Comparison of ENCODE assay signal across 15 cellular contexts in the genomic region with DNA sequence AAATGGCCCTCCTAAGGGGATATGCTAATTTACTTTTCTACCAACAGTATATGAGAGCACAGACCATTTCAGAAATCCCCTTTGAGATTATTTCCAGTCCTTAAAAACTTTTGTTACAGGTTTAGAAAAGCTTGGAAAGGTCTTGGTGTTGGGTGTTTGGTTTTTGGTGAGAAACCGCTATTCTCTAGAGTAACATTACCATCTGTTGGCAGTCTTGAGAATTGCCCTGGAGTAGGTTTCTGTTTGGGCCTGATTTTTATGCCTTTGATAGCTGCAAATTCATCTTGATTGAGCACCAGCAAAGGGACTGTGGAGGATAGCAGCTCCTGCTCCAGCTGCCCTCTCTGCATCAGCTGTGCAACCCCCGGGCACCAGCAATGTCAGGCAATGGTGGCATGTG. TPM values are rescaled to one million over a fixed set of nuclear protein-coding genes. Genes with fewer than 3 reads are reported as not detected.
DNase-seq lines count a peak whose midpoint lies in the region; ATAC-seq and TF ChIP-seq lines count a peak whose summit lies in the region.
"Had no signal": no experiment of that assay in that cellular context is flagged by ENCODE, and none has a peak within 500 bp of the region (broad histone marks: within the 10 kb centered on the region; RNA-seq: fewer than 3 reads in every experiment).

No MANE protein-coding gene starts in this region.

- no peaks in the 10 kb centered on the region for H3K27me3 ChIP-seq in breast epithelium
- H3K27me3 ChIP-seq: vagina had no signal

- no TSS peak for BruUV-seq in MCF 10A (replicated peaks; lab: Mats Ljungman, UMichigan)

- intact Hi-C loops in MCF 10A (cut with micrococcal nuclease), result no loop called here
- intact Hi-C loops in breast epithelium (cut with DNase I; ENCODE audit: low total_unique reads), result no loop called here

- no peak overlapping the region for H3K27ac ChIP-seq in breast epithelium
- H3K27ac ChIP-seq: epithelial cell of prostate, vagina had no signal

- CTCF ChIA-PET in MCF 10A (lab: Yijun Ruan, JAX), result interaction anchor here (0.6 to 8.4 kb wide), 7 partner anchors 29 to 394 kb away, joined by 3 to 198 read pairs (median 4); a partner anchor contains a TSS

- H3K9me3 Mint-ChIP-seq in MCF 10A (ENCODE audit: unreplicated experiment) (no peaks in the 10 kb centered on the region), type B pancreatic cell (no peaks in the 10 kb centered on the region)
- H3K9me3 Mint-ChIP-seq: activated T-cell treated with anti-CD3 and anti-CD28 coated beads, Interleukin-2, amount 50 U/mL, for 4 hours; stimulated activated memory B cell treated with anti-CD40 and anti-IgM and Interleukin-4, amounts not matched to agents 10 μg/mL and 1 μg/mL and 100 μg/mL, for 72 hours had no signal

- no peak for DNase-seq in MCF 10A (ENCODE audit: unreplicated experiment)
- DNase-seq in breast epithelium (ENCODE audit: low spot score in 2 of 2), result no peak
- DNase-seq in T-helper 17 cell, result no peak
- DNase-seq in fibroblast of pulmonary artery (ENCODE audit: low read depth), result peak; percentile 17
- no peak for DNase-seq in type B pancreatic cell (ENCODE audit: extremely low spot score, unreplicated experiment)
- no peak for DNase-seq in HuH-7 (ENCODE audit: low spot score)
- DNase-seq: activated CD4-positive, CD25-positive, alpha-beta regulatory T cell treated with anti-CD3 and anti-CD28 coated beads, Interleukin-2, amount 50 U/mL, for 72 hours; activated T-cell treated with anti-CD3 and anti-CD28 coated beads, Interleukin-2, amount 50 U/mL, for 4 hours; NCI-H1930; stimulated activated CD4-positive, alpha-beta T cell treated with anti-CD3 and anti-CD28 coated beads, Interleukin-2, amount 100 ng/mL, for 24 hours had no signal

- no peak for TF ChIP-seq POLR2A in breast epithelium (IDR thresholded peaks at IDR 0.05)

- no peaks in the 10 kb centered on the region for H3K36me3 ChIP-seq in breast epithelium

- H3K36me3 Mint-ChIP-seq in MCF 10A (ENCODE audit: insufficient read depth, unreplicated experiment) (peaks cover 31% of the 10 kb centered on the region), T-helper 17 cell (ENCODE audit: low read depth) (no peaks in the 10 kb centered on the region), type B pancreatic cell (peaks cover 4% of the 10 kb centered on the region)

- H3K4me3 Mint-ChIP-seq in MCF 10A (ENCODE audit: unreplicated experiment) (no peak overlapping the region), T-helper 17 cell (no peak overlapping the region), type B pancreatic cell (no peak overlapping the region)
- H3K4me3 Mint-ChIP-seq: activated T-cell treated with anti-CD3 and anti-CD28 coated beads, Interleukin-2, amount 50 U/mL, for 4 hours; stimulated activated memory B cell treated with anti-CD40 and anti-IgM and Interleukin-4, amounts not matched to agents 10 μg/mL and 1 μg/mL and 100 μg/mL, for 72 hours had no signal

- no peak for ATAC-seq in T-helper 17 cell
- ATAC-seq in GM21576 (IDR thresholded peaks at IDR 0.05; ENCODE audit: unreplicated experiment), result no peak
- no peak for ATAC-seq in GM19467 (IDR thresholded peaks at IDR 0.05; ENCODE audit: unreplicated experiment)
- ATAC-seq: activated T-cell treated with anti-CD3 and anti-CD28 coated beads, Interleukin-2, amount 50 U/mL, for 4 hours; stimulated activated memory B cell treated with anti-CD40 and anti-IgM and Interleukin-4, amounts not matched to agents 10 μg/mL and 1 μg/mL and 100 μg/mL, for 72 hours had no signal

- H3K27me3 Mint-ChIP-seq in MCF 10A (ENCODE audit: insufficient read depth, unreplicated experiment) (no peaks in the 10 kb centered on the region), T-helper 17 cell (no peaks in the 10 kb centered on the region), type B pancreatic cell (no peaks in the 10 kb centered on the region)
- H3K27me3 Mint-ChIP-seq: stimulated activated memory B cell treated with anti-CD40 and anti-IgM and Interleukin-4, amounts not matched to agents 10 μg/mL and 1 μg/mL and 100 μg/mL, for 72 hours had no signal

- H3K27ac Mint-ChIP-seq in MCF 10A (ENCODE audit: low read depth, unreplicated experiment) (no peak overlapping the region), T-helper 17 cell (peak overlapping the region; percentile 4), type B pancreatic cell (no peak overlapping the region)
- H3K27ac Mint-ChIP-seq: stimulated activated memory B cell treated with anti-CD40 and anti-IgM and Interleukin-4, amounts not matched to agents 10 μg/mL and 1 μg/mL and 100 μg/mL, for 72 hours had no signal

- H3K4me1 ChIP-seq in breast epithelium, result peaks cover 0 to 6% of the 10 kb centered on the region in 2 donors

- H3K4me3 ChIP-seq in breast epithelium (no peak overlapping the region), fibroblast of pulmonary artery (replicated peaks; ENCODE audit: low read depth, low read length) (no peak overlapping the region)
- H3K4me3 ChIP-seq: vagina had no signal

- H3K4me1 Mint-ChIP-seq in MCF 10A (ENCODE audit: insufficient read depth, unreplicated experiment), result peaks cover 5% of the 10 kb centered on the region
- H3K4me1 Mint-ChIP-seq in T-helper 17 cell, result peaks cover 11% of the 10 kb centered on the region
- peaks cover 2% of the 10 kb centered on the region for H3K4me1 Mint-ChIP-seq in type B pancreatic cell (ENCODE audit: unreplicated experiment)

- H3K9me3 ChIP-seq in breast epithelium, result no peaks in the 10 kb centered on the region
- no peaks in the 10 kb centered on the region for H3K9me3 ChIP-seq in T-helper 17 cell (ENCODE audit: control insufficient read depth, low read length, poor library complexity, severe bottlenecking)
- H3K9me3 ChIP-seq: vagina had no signal

- POLR2A ChIA-PET in MCF 10A (lab: Yijun Ruan, JAX), result interaction anchor here (0.6 to 0.7 kb wide), 2 partner anchors 39 to 333 kb away, joined by 3 read pairs; no protein-coding TSS in a partner anchor

- TF ChIP-seq CTCF in MCF 10A (IDR thresholded peaks at IDR 0.05; ENCODE audit: unreplicated experiment) (peak; percentile 4), breast epithelium (IDR thresholded peaks at IDR 0.05) (no peak), fibroblast of pulmonary artery (IDR thresholded peaks at IDR 0.05; ENCODE audit: low read length, missing control alignments) (peak; percentile 17), type B pancreatic cell (conservative IDR thresholded peaks at IDR 0.05) (peak; percentile 20)

RNA-seq across cellular contexts. Expression of a gene that starts 8.0 kb away (rescaled TPM):
- total RNA-seq in MCF 10A (2022), result 30.6 and 35.0 TPM in 2 replicates
- 10 to 100 TPM; 20.0 to 22.0 (median 21.6) TPM for total RNA-seq in breast epithelium
- total RNA-seq in T-helper 17 cell, result 10 to 100 TPM; 11.2 to 15.0 TPM
- total RNA-seq in type B pancreatic cell (ENCODE audit: low replicate concordance), result 25.1 and 25.4 TPM in 2 replicates

RNA-seq across cellular contexts. Expression of a gene that starts 8.3 kb away (rescaled TPM):
- total RNA-seq in MCF 10A (2022) (3.3 and 3.5 TPM in 2 replicates), breast epithelium (1 to 10 TPM; 1.3 to 2.6 (median 1.3) TPM), T-helper 17 cell (under 1 TPM; 0.08 to 0.12 TPM), type B pancreatic cell (ENCODE audit: low replicate concordance) (3.5 and 9.6 TPM in 2 replicates)

RNA-seq across cellular contexts. Expression of a gene that starts 39.3 kb away (rescaled TPM):
- total RNA-seq in MCF 10A (2022) (2.4 and 2.9 TPM in 2 replicates), breast epithelium (10 to 100 TPM in 1 of 3 donors, 1 to 10 TPM in 2; 2.9 to 11.5 (median 6.4) TPM), T-helper 17 cell (under 1 TPM; 0.42 to 0.65 TPM), type B pancreatic cell (ENCODE audit: low replicate concordance) (11.6 and 24.5 TPM in 2 replicates)

Comparison
In these comparisons a context has a peak if more than half of its experiments do, and no peak if none do; other contexts are left out.
1. CTCF ChIP-seq: peak in MCF 10A (single experiment), fibroblast of pulmonary artery (single experiment) and type B pancreatic cell (single experiment); none in breast epithelium (0 of 3).